In the genomic region with DNA sequence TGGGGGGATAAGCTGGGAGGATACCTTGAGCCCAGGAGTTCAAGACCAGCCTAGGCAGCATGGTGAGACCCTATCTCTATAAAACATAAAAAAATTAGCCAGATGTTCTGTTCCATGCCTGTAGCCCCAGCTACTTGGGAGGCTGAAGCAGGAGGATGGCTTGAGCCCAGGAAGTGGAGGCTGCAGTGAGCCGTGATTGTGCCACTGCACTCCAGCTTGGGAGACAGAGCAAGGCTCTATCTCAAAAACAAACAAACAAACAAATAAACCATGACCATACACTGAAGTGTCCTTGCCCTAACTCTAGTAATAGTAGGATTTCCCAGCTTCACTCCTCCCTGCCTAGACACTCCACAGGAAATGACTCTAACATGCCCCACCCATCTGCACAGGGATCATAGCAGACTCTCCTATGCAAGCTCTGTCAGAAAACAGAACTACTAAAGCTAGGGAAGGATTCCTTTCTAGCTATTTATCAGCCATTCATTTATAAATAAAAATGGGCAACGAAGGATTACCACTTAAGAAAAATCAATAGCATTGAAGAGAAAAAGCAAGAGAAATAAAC, we compare ENCODE assay signal across 17 cellular contexts. TPM values are rescaled to one million over a fixed set of nuclear protein-coding genes. Genes with fewer than 3 reads are reported as not detected.
DNase-seq lines count a peak whose midpoint lies in the region; FAIRE-seq and TF ChIP-seq lines count a peak whose summit lies in the region.
"Had no signal": no experiment of that assay in that cellular context is flagged by ENCODE, and none has a peak within 500 bp of the region (broad histone marks: within the 10 kb centered on the region; RNA-seq: fewer than 3 reads in every experiment).

No MANE protein-coding gene starts in this region.

- TF ChIP-seq POLR2A in H54 (IDR thresholded peaks at IDR 0.05; ENCODE audit: low read depth, low read length) (no peak), suprapubic skin (IDR thresholded peaks at IDR 0.05) (no peak)

- H3K27ac Mint-ChIP-seq in endothelial cell (ENCODE audit: unreplicated experiment) = no peak overlapping the region
- H3K27ac Mint-ChIP-seq: WTC11 had no signal

- WGBS in suprapubic skin = 82% methylated on average over 2 of the region's 2 CpGs

- H3K27me3 Mint-ChIP-seq in endothelial cell (ENCODE audit: unreplicated experiment) = peaks cover 2% of the 10 kb centered on the region

- H3K4me1 Mint-ChIP-seq in endothelial cell (ENCODE audit: unreplicated experiment) = no peaks in the 10 kb centered on the region
- H3K4me1 Mint-ChIP-seq: WTC11 had no signal

- in situ Hi-C loops in SK-MEL-5 (cut with HindIII; ENCODE audit: low pct_unique_long_range_greater_than_20kb, low sequenced_read_pairs) = no loop called here

- no peaks in the 10 kb centered on the region for H3K27me3 ChIP-seq in suprapubic skin
- H3K27me3 ChIP-seq: BE2C, ovary, uterus had no signal

- TF ChIP-seq EP300 in suprapubic skin (IDR thresholded peaks at IDR 0.05) = no peak

- H3K9me3 ChIP-seq in suprapubic skin = no peaks in the 10 kb centered on the region
- H3K9me3 ChIP-seq: BE2C, ovary, uterus had no signal

- H3K4me3 Mint-ChIP-seq in endothelial cell (ENCODE audit: unreplicated experiment) = no peak overlapping the region
- H3K4me3 Mint-ChIP-seq: WTC11 had no signal

- DNase-seq in 8988T = peak; percentile 22
- peak; percentile 51 for DNase-seq in H54 (ENCODE audit: insufficient read length, low spot score)
- DNase-seq in SK-MEL-5 (ENCODE audit: low read depth, low spot score) = peak; percentile 15
- DNase-seq in fibroblast of mammary gland (ENCODE audit: low read depth) = peak; percentile 45
- no peak for DNase-seq in endothelial cell (ENCODE audit: low spot score)
- no peak for DNase-seq in suprapubic skin (ENCODE audit: low spot score in 2 of 2)
- no peak for DNase-seq in SK-N-DZ (ENCODE audit: low spot score)
- no peak for DNase-seq in NCI-H2029 (lab: John Stamatoyannopoulos, UW)
- DNase-seq: activated T-cell treated with anti-CD3 and anti-CD28 coated beads for 4 hours; BE2C; effector CD4-positive, alpha-beta T cell; Kasumi-1; mesendoderm; ovary; uterus had no signal

- H3K9me3 Mint-ChIP-seq in endothelial cell (ENCODE audit: unreplicated experiment) = no peaks in the 10 kb centered on the region

- no peak overlapping the region for H3K4me3 ChIP-seq in fibroblast of mammary gland (ENCODE audit: control insufficient read depth, low read depth, low read length)
- H3K4me3 ChIP-seq in suprapubic skin = no peak overlapping the region
- H3K4me3 ChIP-seq: ovary, uterus had no signal

- no peaks in the 10 kb centered on the region for H3K36me3 ChIP-seq in suprapubic skin
- H3K36me3 ChIP-seq: BE2C, ovary, uterus had no signal

- H3K4me1 ChIP-seq in suprapubic skin = peaks cover 4% of the 10 kb centered on the region
- H3K4me1 ChIP-seq: BE2C, uterus had no signal

- no peaks in the 10 kb centered on the region for H3K36me3 Mint-ChIP-seq in endothelial cell (ENCODE audit: low read depth, unreplicated experiment)

- FAIRE-seq in H54 (lab: Jason Lieb, UNC) = peak; percentile 84

- TF ChIP-seq CTCF in fibroblast of mammary gland (conservative IDR thresholded peaks at IDR 0.05; ENCODE audit: control insufficient read depth, insufficient read depth, low read depth, low read length) (no peak), endothelial cell (IDR thresholded peaks at IDR 0.05; ENCODE audit: unreplicated experiment) (no peak), suprapubic skin (IDR thresholded peaks at IDR 0.05) (no peak)

- no peak overlapping the region for H3K27ac ChIP-seq in suprapubic skin
- H3K27ac ChIP-seq: ovary, uterus had no signal

RNA-seq across cellular contexts. Expression of a gene that starts 4.6 kb away (rescaled TPM):
- not detected in 2 replicates for total RNA-seq in SK-MEL-5 (2014; rRNA removed; shearing (Covaris generic))
- polyA plus RNA-seq in SK-MEL-5 (2015; cell fraction: cytosol; rRNA removed) = not detected in 2 replicates
- 0.20 TPM in 1 of 2 replicates, not detected in the other for polyA plus RNA-seq in SK-MEL-5 (2015; cell fraction: nucleus; rRNA removed)
- total RNA-seq in endothelial cell (ENCODE audit: unreplicated experiment) = 0.31 TPM
- total RNA-seq in suprapubic skin = under 1 TPM in 1 of 4 donors, not detected in 3; 0.68 TPM
- polyA plus RNA-seq in SK-N-DZ (2014; cell fraction: cytosol; rRNA removed) = not detected in 2 replicates
- polyA plus RNA-seq in SK-N-DZ (2014; cell fraction: nucleus; rRNA removed) = not detected in 2 replicates
- total RNA-seq: Right ventricle myocardium inferior, uterus had no signal

Comparison
In these comparisons a context has a peak if more than half of its experiments do, and no peak if none do; other contexts are left out.
1. DNase-seq: peak in 8988T (single experiment), H54 (single experiment), SK-MEL-5 (single experiment) and fibroblast of mammary gland (single experiment); none in endothelial cell (single experiment), suprapubic skin (0 of 2), SK-N-DZ (single experiment) and NCI-H2029 (single experiment).